12 cellular contexts compared by ENCODE assay signal in the genomic region with DNA sequence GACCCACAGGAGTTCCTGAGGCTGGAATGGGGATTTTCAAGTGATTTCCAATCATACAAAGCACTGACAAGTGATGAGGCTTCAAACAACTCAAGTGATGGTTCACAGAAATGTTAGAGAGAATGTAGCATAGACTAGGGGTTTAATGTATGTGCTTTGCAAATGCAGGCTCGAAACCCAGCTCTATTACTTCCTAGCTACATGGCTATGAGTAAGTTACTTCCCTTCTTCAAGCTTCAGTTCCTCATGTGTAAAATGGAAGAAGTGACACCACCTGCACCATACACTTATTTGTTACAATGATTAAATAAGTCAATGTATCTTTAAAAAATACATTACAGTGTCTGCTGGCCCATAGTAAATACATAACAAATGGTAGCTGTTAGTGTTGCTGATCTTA.
DNase-seq lines count a peak whose midpoint lies in the region; ATAC-seq and TF ChIP-seq lines count a peak whose summit lies in the region.
"Had no signal": no experiment of that assay in that cellular context is flagged by ENCODE, and none has a peak within 500 bp of the region (broad histone marks: within the 10 kb centered on the region; RNA-seq: fewer than 3 reads in every experiment).

No MANE protein-coding gene starts in this region.

- H3K9me3 Mint-ChIP-seq in activated CD8-positive, alpha-beta memory T cell treated with anti-CD3 and anti-CD28 coated beads, Interleukin-2, amount 10 ng/mL, durations not matched to agents 7 days and 5 days (ENCODE audit: low read depth), result no peaks in the 10 kb centered on the region

- CTCF ChIA-PET in activated CD8-positive, alpha-beta memory T cell treated with anti-CD3 and anti-CD28 coated beads, Interleukin-2, amount 10 ng/mL, durations not matched to agents 7 days and 5 days (lab: Charles Lee), result interaction anchor here (1.0 kb wide), 1 partner anchor 118 kb away, joined by 3 read pairs; no protein-coding TSS in a partner anchor

- no peaks in the 10 kb centered on the region for H3K36me3 Mint-ChIP-seq in activated CD8-positive, alpha-beta memory T cell treated with anti-CD3 and anti-CD28 coated beads, Interleukin-2, amount 10 ng/mL, durations not matched to agents 7 days and 5 days

- TF ChIP-seq POLR2A in spleen (IDR thresholded peaks at IDR 0.05), result no peak

- no peaks in the 10 kb centered on the region for H3K4me1 Mint-ChIP-seq in activated CD8-positive, alpha-beta memory T cell treated with anti-CD3 and anti-CD28 coated beads, Interleukin-2, amount 10 ng/mL, durations not matched to agents 7 days and 5 days

- no peaks in the 10 kb centered on the region for H3K36me3 ChIP-seq in mesodermal cell (ENCODE audit: control insufficient read depth, insufficient read depth, low read length)
- no peaks in the 10 kb centered on the region for H3K36me3 ChIP-seq in spleen
- H3K36me3 ChIP-seq: ascending aorta, WERI-Rb-1 had no signal

- no peak for TF ChIP-seq CTCF in spleen (IDR thresholded peaks at IDR 0.05 in 8 of 11, conservative IDR thresholded peaks at IDR 0.05 in 3 of 11)

- H3K9me3 ChIP-seq in mesodermal cell (ENCODE audit: control insufficient read depth, low read length) (peaks cover 17% of the 10 kb centered on the region), spleen (peaks cover 0 to 6% (median 0%) of the 10 kb centered on the region in 8 donors)
- H3K9me3 ChIP-seq: ascending aorta had no signal

- H3K27me3 Mint-ChIP-seq in activated CD8-positive, alpha-beta memory T cell treated with anti-CD3 and anti-CD28 coated beads, Interleukin-2, amount 10 ng/mL, durations not matched to agents 7 days and 5 days, result peaks cover 23% of the 10 kb centered on the region

- H3K27ac ChIP-seq in mesodermal cell (ENCODE audit: low read depth, low read length, severe bottlenecking) (peak overlapping the region; percentile 83), spleen (no peak overlapping the region)
- H3K27ac ChIP-seq: ascending aorta, WERI-Rb-1 had no signal

- peak; percentile 52 for ATAC-seq in GM18499 (IDR thresholded peaks at IDR 0.05; ENCODE audit: insufficient read depth, unreplicated experiment)
- ATAC-seq in HG02759 (IDR thresholded peaks at IDR 0.05; ENCODE audit: unreplicated experiment), result peak; percentile 31
- ATAC-seq in HG03135 (IDR thresholded peaks at IDR 0.05; ENCODE audit: unreplicated experiment), result no peak
- ATAC-seq in activated CD8-positive, alpha-beta memory T cell treated with anti-CD3 and anti-CD28 coated beads, Interleukin-2, amount 10 ng/mL, durations not matched to agents 7 days and 5 days, result no peak

- H3K27ac Mint-ChIP-seq in activated CD8-positive, alpha-beta memory T cell treated with anti-CD3 and anti-CD28 coated beads, Interleukin-2, amount 10 ng/mL, durations not matched to agents 7 days and 5 days, result no peak overlapping the region

- WGBS in mesodermal cell (ENCODE audit: insufficient coverage in 2 of 2), 2 experiments, result no CpG with 5 or more reads among the region's 1 CpG
- 37 to 74% (median 54%) methylated on average over 1 of the region's 1 CpG for WGBS in spleen, 5 donors

- intact Hi-C loops in spleen (cut with DNase I; ENCODE audit: low total_unique reads), result no loop called here

- peaks cover 70% of the 10 kb centered on the region for H3K4me1 ChIP-seq in mesodermal cell (ENCODE audit: control insufficient read depth, insufficient read depth, low read length, poor library complexity, severe bottlenecking)
- peaks cover 0 to 53% (median 30%) of the 10 kb centered on the region in 6 donors for H3K4me1 ChIP-seq in spleen

- DNase-seq in NOMO-1 treated with DMSO at 0.1 percent for 48 hours (lab: John Stamatoyannopoulos, UW; ENCODE audit: unreplicated experiment) (peak; percentile 89), SHP77 (lab: John Stamatoyannopoulos, UW) (no peak), spleen (no peak)
- DNase-seq in activated CD8-positive, alpha-beta memory T cell treated with anti-CD3 and anti-CD28 coated beads, Interleukin-2, amount 10 ng/mL, durations not matched to agents 7 days and 5 days, result no peak
- DNase-seq: kidney, NCI-H1092, WERI-Rb-1 had no signal

- H3K27me3 ChIP-seq in spleen (replicated peaks in 1 of 7), result no peaks in the 10 kb centered on the region
- H3K27me3 ChIP-seq: ascending aorta had no signal

- H3K4me3 Mint-ChIP-seq in activated CD8-positive, alpha-beta memory T cell treated with anti-CD3 and anti-CD28 coated beads, Interleukin-2, amount 10 ng/mL, durations not matched to agents 7 days and 5 days, result no peak overlapping the region

- H3K4me3 ChIP-seq in mesodermal cell (ENCODE audit: extremely low read depth, insufficient read depth, low read length, poor library complexity, severe bottlenecking) (no peak overlapping the region), spleen (no peak overlapping the region)
- H3K4me3 ChIP-seq: ascending aorta had no signal

Comparison
In these comparisons a context has a peak if more than half of its experiments do, and no peak if none do; other contexts are left out.
1. ATAC-seq: peak in GM18499 (single experiment) and HG02759 (single experiment); none in HG03135 (single experiment) and activated CD8-positive, alpha-beta memory T cell treated with anti-CD3 and anti-CD28 coated beads, Interleukin-2, amount 10 ng/mL, durations not matched to agents 7 days and 5 days (single experiment).